In the genomic region with DNA sequence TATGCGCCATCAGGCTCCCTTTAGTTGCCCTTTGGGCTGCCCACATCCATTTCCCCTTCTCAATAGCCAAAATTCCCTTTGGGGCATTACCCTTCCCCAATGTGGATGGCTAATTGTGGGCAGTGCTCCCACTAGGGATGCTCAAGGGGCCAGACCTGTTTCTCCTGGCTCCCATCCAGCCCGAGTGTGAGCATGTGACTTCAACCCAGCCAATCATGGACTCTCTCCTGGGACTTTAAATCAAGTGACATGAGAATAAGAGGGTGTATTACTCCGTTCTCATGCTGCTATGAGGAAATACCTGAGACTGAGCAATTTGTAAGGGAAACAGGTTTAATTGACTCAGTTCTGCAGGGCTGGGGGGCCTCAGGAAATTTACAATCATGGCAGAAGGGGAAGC, we compare ENCODE assay signal across 30 cellular contexts.
"Had no signal": no experiment of that assay in that cellular context is flagged by ENCODE, and none has a peak within 500 bp of the region (broad histone marks: within the 10 kb centered on the region; RNA-seq: fewer than 3 reads in every experiment).

No MANE protein-coding gene starts in this region.

- ATAC-seq: gastrocnemius medialis, psoas muscle had no signal

- H3K4me1 Mint-ChIP-seq: activated naive CD8-positive, alpha-beta T cell treated with anti-CD3 and anti-CD28 coated beads, Interleukin-2, amount 10 ng/mL, durations not matched to agents 7 days and 5 days; brain had no signal

- H3K36me3 ChIP-seq: ascending aorta, cardiac muscle cell, gastrocnemius medialis, sigmoid colon, tibial nerve had no signal

- H3K4me3 ChIP-seq: ascending aorta, cardiac muscle cell, coronary artery, dorsolateral prefrontal cortex, gastrocnemius medialis, hepatocyte, psoas muscle, sigmoid colon, tibial nerve had no signal

- H3K9me3 ChIP-seq: ascending aorta, gastrocnemius medialis, psoas muscle, sigmoid colon, tibial nerve had no signal

- DNase-seq: activated CD4-positive, alpha-beta T cell treated with anti-CD3 and anti-CD28 coated beads, Interleukin-2, amount 50 U/mL, for 4 hours; activated CD8-positive, alpha-beta memory T cell treated with anti-CD3 and anti-CD28 coated beads, Interleukin-2, amount 50 U/mL, for 4 hours; activated effector memory CD4-positive, alpha-beta T cell treated with anti-CD3 and anti-CD28 coated beads, Interleukin-2, amount 50 U/mL, for 16 hours; activated naive CD4-positive, alpha-beta T cell treated with anti-CD3 and anti-CD28 coated beads for 36 hours; activated naive CD8-positive, alpha-beta T cell treated with anti-CD3 and anti-CD28 coated beads, Interleukin-2, amount 10 ng/mL, durations not matched to agents 7 days and 5 days; activated T-cell treated with anti-CD3 and anti-CD28 coated beads, Interleukin-2, amount 50 U/mL, for 1 hour; cerebellar nuclear complex; dorsolateral prefrontal cortex; effector memory CD4-positive, alpha-beta T cell; gastrocnemius medialis; glutamatergic neuron; left cardiac atrium; midbrain; naive thymus-derived CD4-positive, alpha-beta T cell; nucleus accumbens; psoas muscle; sigmoid colon; small intestine; stimulated activated CD4-positive, alpha-beta T cell treated with anti-CD3 and anti-CD28 coated beads, Interleukin-4, amount 100 ng/mL, for 4 hours; stimulated activated CD8-positive, alpha-beta memory T cell treated with anti-CD3 and anti-CD28 coated beads, Interleukin-4, amount 100 ng/mL, for 48 hours; stimulated activated naive CD4-positive, alpha-beta T cell; T1000 had no signal

- H3K27me3 ChIP-seq: ascending aorta, cardiac muscle cell, dorsolateral prefrontal cortex, gastrocnemius medialis, hepatocyte, sigmoid colon, tibial nerve had no signal

- H3K9me3 Mint-ChIP-seq: activated naive CD4-positive, alpha-beta T cell treated with anti-CD3 and anti-CD28 coated beads for 36 hours; activated naive CD8-positive, alpha-beta T cell treated with anti-CD3 and anti-CD28 coated beads, Interleukin-2, amount 10 ng/mL, durations not matched to agents 7 days and 5 days; activated T-helper 1 cell treated with anti-CD3 and anti-CD28 coated beads, Interleukin-12 subunit alpha, Interleukin-12 subunit beta, Interleukin-2, Interleukin-4 antibody, amounts not matched to agents 30 ng/mL and 10 ng/mL and 1 ng/mL, durations not matched to agents 14 hours and 24 hours and 36 hours; brain; naive thymus-derived CD4-positive, alpha-beta T cell; T-helper 1 cell treated with Interleukin-12 subunit alpha and Interleukin-12 subunit beta and Interleukin-4 antibody, amounts not matched to agents 30 μg/mL and 1 μg/mL, for 36 hours had no signal

- H3K27ac Mint-ChIP-seq: activated naive CD4-positive, alpha-beta T cell treated with anti-CD3 and anti-CD28 coated beads for 36 hours; activated naive CD8-positive, alpha-beta T cell treated with anti-CD3 and anti-CD28 coated beads, Interleukin-2, amount 10 ng/mL, durations not matched to agents 7 days and 5 days; activated T-helper 1 cell treated with anti-CD3 and anti-CD28 coated beads, Interleukin-12 subunit alpha, Interleukin-12 subunit beta, Interleukin-2, Interleukin-4 antibody, amounts not matched to agents 30 ng/mL and 10 ng/mL and 1 ng/mL, durations not matched to agents 14 hours and 24 hours and 36 hours; brain; naive thymus-derived CD4-positive, alpha-beta T cell; T-helper 1 cell treated with Interleukin-12 subunit alpha and Interleukin-12 subunit beta and Interleukin-4 antibody, amounts not matched to agents 30 μg/mL and 1 μg/mL, for 36 hours had no signal

- H3K4me3 Mint-ChIP-seq: activated naive CD4-positive, alpha-beta T cell treated with anti-CD3 and anti-CD28 coated beads for 36 hours; activated naive CD8-positive, alpha-beta T cell treated with anti-CD3 and anti-CD28 coated beads, Interleukin-2, amount 10 ng/mL, durations not matched to agents 7 days and 5 days; activated T-helper 1 cell treated with anti-CD3 and anti-CD28 coated beads, Interleukin-12 subunit alpha, Interleukin-12 subunit beta, Interleukin-2, Interleukin-4 antibody, amounts not matched to agents 30 ng/mL and 10 ng/mL and 1 ng/mL, durations not matched to agents 14 hours and 24 hours and 36 hours; brain; naive thymus-derived CD4-positive, alpha-beta T cell; T-helper 1 cell treated with Interleukin-12 subunit alpha and Interleukin-12 subunit beta and Interleukin-4 antibody, amounts not matched to agents 30 μg/mL and 1 μg/mL, for 36 hours had no signal

- H3K36me3 Mint-ChIP-seq: activated naive CD8-positive, alpha-beta T cell treated with anti-CD3 and anti-CD28 coated beads, Interleukin-2, amount 10 ng/mL, durations not matched to agents 7 days and 5 days; brain; naive thymus-derived CD4-positive, alpha-beta T cell had no signal
